In the genomic region with DNA sequence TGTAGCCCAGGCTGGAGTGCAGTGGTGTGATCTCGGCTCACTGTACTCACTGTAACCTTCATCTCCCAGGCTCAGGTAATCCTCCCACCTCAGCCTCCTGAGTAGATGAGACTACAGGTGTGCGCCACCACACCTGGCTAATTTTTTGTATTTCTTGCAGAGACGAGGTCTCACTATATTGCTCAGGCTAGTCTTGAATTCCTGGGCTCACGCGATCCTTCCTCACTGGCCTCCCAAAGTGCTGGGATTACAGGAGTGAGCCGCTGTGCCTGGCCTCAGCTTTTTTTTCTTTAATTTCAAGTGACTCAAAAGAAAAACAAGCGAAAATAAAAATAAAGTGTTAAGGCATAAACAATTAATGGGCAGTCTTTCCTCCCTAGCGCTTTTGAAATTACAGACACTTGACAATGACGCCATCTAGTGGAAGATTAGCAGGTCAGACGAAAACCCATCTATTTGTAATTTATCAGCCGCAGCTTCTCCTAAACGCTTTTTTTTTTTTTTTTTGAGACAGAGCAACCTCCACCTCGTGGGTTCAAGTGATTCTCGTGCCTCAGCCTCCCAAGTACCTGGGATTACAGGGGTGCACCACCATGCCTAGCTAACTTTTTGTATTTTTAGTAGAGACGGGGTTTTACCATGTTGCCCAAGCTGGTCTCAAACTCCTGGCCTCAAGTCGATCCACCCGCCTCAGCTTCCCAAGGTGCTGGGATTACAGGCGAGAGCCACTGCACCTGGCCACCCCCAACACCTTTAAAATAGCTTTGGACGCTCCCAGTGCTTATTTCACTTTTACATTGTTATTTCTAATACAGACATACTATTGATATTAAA, we compare ENCODE assay signal across 8 cellular contexts. TPM values are rescaled to one million over a fixed set of nuclear protein-coding genes. Genes with fewer than 3 reads are reported as not detected.
DNase-seq lines count a peak whose midpoint lies in the region; ATAC-seq and TF ChIP-seq lines count a peak whose summit lies in the region.

No MANE protein-coding gene starts in this region.

- no peak overlapping the region for H3K4me3 ChIP-seq in GM12864 (ENCODE audit: low read depth, low read length)
- no peak overlapping the region for H3K4me3 ChIP-seq in psoas muscle

- intact Hi-C loops in psoas muscle (cut with DNase I), result loop anchor here (1.0 to 5.0 kb wide), 4 partner anchors 96 to 112 kb away; no protein-coding TSS in a partner anchor

- in situ Hi-C loops in ACHN (cut with HindIII; ENCODE audit: low pct_ligation_motif_present, low pct_unique_long_range_greater_than_20kb, low sequenced_read_pairs), result no loop called here

- peak; percentile 63 for DNase-seq in ACHN
- no peak for DNase-seq in GM12864 (ENCODE audit: low read depth)
- peak; percentile 77 for DNase-seq in NCI-H2107 treated with DMSO at 0.1 percent for 48 hours (lab: John Stamatoyannopoulos, UW; ENCODE audit: unreplicated experiment)
- DNase-seq in globus pallidus (ENCODE audit: low spot score), result peak; percentile 52
- DNase-seq in psoas muscle, result no peak
- no peak for DNase-seq in activated CD4-positive, CD25-positive, alpha-beta regulatory T cell treated with anti-CD3 and anti-CD28 coated beads, Interleukin-2, amount 50 U/mL, for 72 hours

- H3K9me3 ChIP-seq in psoas muscle, result no peaks in the 10 kb centered on the region

- H3K4me1 ChIP-seq in psoas muscle, result no peaks in the 10 kb centered on the region

- H3K27me3 ChIP-seq in psoas muscle (ENCODE audit: insufficient read depth in 3 of 3, low read length in 2 of 3), result no peaks in the 10 kb centered on the region

- peak; percentile 64 for TF ChIP-seq CTCF in GM12864 (IDR thresholded peaks at IDR 0.05; ENCODE audit: low read depth, low read length, missing control alignments)
- TF ChIP-seq CTCF in VCaP (conservative IDR thresholded peaks at IDR 0.05), result peak; percentile 84
- TF ChIP-seq CTCF in psoas muscle (IDR thresholded peaks at IDR 0.05), result peak; percentile 74

- 30 to 34% (median 33%) methylated on average over 19 of the region's 19 CpGs for WGBS in psoas muscle, 3 donors

- ATAC-seq in psoas muscle, result peak in 3 of 4 donors; percentile 48 to 80 (median 65)
- no peak for ATAC-seq in GM19328 (IDR thresholded peaks at IDR 0.05; ENCODE audit: unreplicated experiment)

- H3K36me3 ChIP-seq in psoas muscle (ENCODE audit: insufficient read depth in 1 of 2, low read depth in 1 of 2), result no peaks in the 10 kb centered on the region

- H3K27ac ChIP-seq in VCaP (no peak overlapping the region; the same call in 1 of the 2 replicates), psoas muscle (no peak overlapping the region)

RNA-seq across cellular contexts. Expression of a gene that starts 28.1 kb away (rescaled TPM):
- total RNA-seq in psoas muscle, result 100 to 1,000 TPM in 2 of 4 donors, 10 to 100 TPM in 2; 71.9 to 117 (median 105) TPM
- 10 to 100 TPM; 21.0 to 40.5 (median 29.6) TPM for polyA plus RNA-seq in psoas muscle

RNA-seq across cellular contexts. Expression of a gene that starts 30.2 kb away (rescaled TPM):
- 1 to 10 TPM in 3 of 4 donors, under 1 TPM in 1; 0.95 to 1.3 (median 1.1) TPM for total RNA-seq in psoas muscle
- 1 to 10 TPM in 2 of 3 donors, under 1 TPM in 1; 0.61 to 1.2 (median 1.1) TPM for polyA plus RNA-seq in psoas muscle

Comparison
In these comparisons a context has a peak if more than half of its experiments do, and no peak if none do; other contexts are left out.
1. DNase-seq: peak in ACHN (single experiment), NCI-H2107 treated with DMSO at 0.1 percent for 48 hours (single experiment) and globus pallidus (single experiment); none in GM12864 (single experiment), psoas muscle (0 of 2) and activated CD4-positive, CD25-positive, alpha-beta regulatory T cell treated with anti-CD3 and anti-CD28 coated beads, Interleukin-2, amount 50 U/mL, for 72 hours (single experiment).
2. Peak in every context shown above with its lines, with median percentiles within 50 percentile points of each other: CTCF ChIP-seq.